In genomic region chr20:25369971-25370370, GRCh38 we compare ENCODE assay signal across 17 cellular contexts. TPM values are rescaled to one million over a fixed set of nuclear protein-coding genes. Genes with fewer than 3 reads are reported as not detected.
DNase-seq lines count a peak whose midpoint lies in the region; ATAC-seq and TF ChIP-seq lines count a peak whose summit lies in the region.
"Had no signal": no experiment of that assay in that cellular context is flagged by ENCODE, and none has a peak within 500 bp of the region (broad histone marks: within the 10 kb centered on the region; RNA-seq: fewer than 3 reads in every experiment).

No MANE protein-coding gene starts in this region.

- no peak for TF ChIP-seq CTCF in smooth muscle cell (IDR thresholded peaks at IDR 0.05; ENCODE audit: borderline replicate concordance, insufficient read depth, poor library complexity, severe bottlenecking)

- H3F3A ChIP-seq in smooth muscle cell (ENCODE audit: low read depth) = no peaks in the 10 kb centered on the region

- intact Hi-C loops in cardiac septum (cut with DNase I) = no loop called here
- intact Hi-C loops in right cardiac atrium (cut with DNase I) = loop anchor here in 1 of 4 donors (10.0 kb wide), 1 partner anchor 45 kb away; no protein-coding TSS in a partner anchor
- intact Hi-C loops in sciatic nerve (cut with DNase I) = no loop called here

- H3K27ac ChIP-seq in right cardiac atrium (ENCODE audit: low read length) (no peak overlapping the region), smooth muscle cell (ENCODE audit: low read depth) (peak overlapping the region; percentile 35)
- H3K27ac ChIP-seq: 22Rv1, GM23248, KMS-11 had no signal

- H3K9me3 ChIP-seq in right cardiac atrium (ENCODE audit: control insufficient read depth, low read length) = no peaks in the 10 kb centered on the region
- H3K9me3 ChIP-seq in smooth muscle cell (replicated peaks; ENCODE audit: low read depth) = no peaks in the 10 kb centered on the region

- no peaks in the 10 kb centered on the region for H4K20me1 ChIP-seq in smooth muscle cell (ENCODE audit: low read depth)

- H3K36me3 ChIP-seq in smooth muscle cell (ENCODE audit: low read depth) = no peaks in the 10 kb centered on the region

- H3K4me3 ChIP-seq in right cardiac atrium (ENCODE audit: low read length) (no peak overlapping the region), smooth muscle cell (no peak overlapping the region)
- H3K4me3 ChIP-seq: GM12878, GM23248 had no signal

- H3K4me2 ChIP-seq in smooth muscle cell = no peak overlapping the region
- H3K4me2 ChIP-seq: KMS-11 had no signal

- H3K27me3 ChIP-seq in right cardiac atrium (ENCODE audit: control insufficient read depth, insufficient read depth) (no peaks in the 10 kb centered on the region), smooth muscle cell (ENCODE audit: low read depth) (no peaks in the 10 kb centered on the region)

- H3K4me1 ChIP-seq in right cardiac atrium (ENCODE audit: control insufficient read depth, insufficient read depth, low read length) (no peaks in the 10 kb centered on the region), smooth muscle cell (ENCODE audit: low read depth) (no peaks in the 10 kb centered on the region)

- ATAC-seq in right cardiac atrium (no peak), sciatic nerve (no peak)
- ATAC-seq: GM12878 had no signal

- WGBS in right cardiac atrium = 93% methylated on average over 2 of the region's 2 CpGs
- WGBS in smooth muscle cell (ENCODE audit: low lambda C conversion rate) = 87% methylated on average over 2 of the region's 2 CpGs

- H3K9ac ChIP-seq in smooth muscle cell (ENCODE audit: low read depth) = no peak overlapping the region
- H3K9ac ChIP-seq: GM23248, KMS-11 had no signal

- peaks cover 39% of the 10 kb centered on the region for H3K79me2 ChIP-seq in smooth muscle cell (ENCODE audit: low read depth)

- DNase-seq in cardiac septum (ENCODE audit: low spot score) (peak; percentile 35), right cardiac atrium (no peak), RPMI7951 (ENCODE audit: low read depth) (peak; percentile 68), smooth muscle cell (lab: John Stamatoyannopoulos, UW; ENCODE audit: unreplicated experiment) (no peak), HUDEP-2 (lab: John Stamatoyannopoulos, UW; ENCODE audit: unreplicated experiment in 76 of 76) (no peak), sciatic nerve (ENCODE audit: low spot score) (no peak), SKM-1 (lab: John Stamatoyannopoulos, UW; ENCODE audit: unreplicated experiment) (no peak)
- DNase-seq: AML-193; C1 segment of cervical spinal cord; CD4-positive, alpha-beta T cell; DMS153; DMS79 treated with DMSO at 0.1 percent for 48 hours; GM23248; H9 had no signal

- H2AFZ ChIP-seq in smooth muscle cell (ENCODE audit: low read depth) = no peak overlapping the region
- H2AFZ ChIP-seq: GM23248 had no signal

RNA-seq across cellular contexts. Expression of gene ABHD12, which starts 20.7 kb away (rescaled TPM):
- total RNA-seq in cardiac septum (35.8 TPM), right cardiac atrium (10 to 100 TPM; 22.6 to 28.3 (median 26.0) TPM), smooth muscle cell (18.5 and 18.7 TPM in 2 replicates), sciatic nerve (70.4 TPM)
- polyA plus RNA-seq in right cardiac atrium (25.3 TPM), smooth muscle cell (41.8 and 53.9 TPM in 2 replicates)
- 65.9 and 78.9 TPM in 2 replicates for total RNA-seq in RPMI7951 (2014; rRNA removed; shearing (Covaris generic))

RNA-seq across cellular contexts. Expression of gene GINS1, which starts 37.5 kb away (rescaled TPM):
- total RNA-seq in cardiac septum (0.43 TPM), right cardiac atrium (under 1 TPM; 0.45 to 0.85 (median 0.63) TPM), smooth muscle cell (5.8 and 9.3 TPM in 2 replicates), sciatic nerve (1.4 TPM)
- polyA plus RNA-seq in right cardiac atrium (0.54 TPM), smooth muscle cell (3.4 and 5.9 TPM in 2 replicates)
- total RNA-seq in RPMI7951 (2014; rRNA removed; shearing (Covaris generic)) = 31.0 and 42.7 TPM in 2 replicates

Comparison
In these comparisons a context has a peak if more than half of its experiments do, and no peak if none do; other contexts are left out.
1. DNase-seq: peak in cardiac septum (single experiment) and RPMI7951 (single experiment); none in right cardiac atrium (0 of 3), smooth muscle cell (single experiment), HUDEP-2 (0 of 76), sciatic nerve (single experiment) and SKM-1 (single experiment).